In genomic region chr5:175921066-175921730, GRCh38 we compare ENCODE assay signal across 21 cellular contexts. TPM values are rescaled to one million over a fixed set of nuclear protein-coding genes. Genes with fewer than 3 reads are reported as not detected.
"Had no signal": no experiment of that assay in that cellular context is flagged by ENCODE, and none has a peak within 500 bp of the region (broad histone marks: within the 10 kb centered on the region; RNA-seq: fewer than 3 reads in every experiment).

No MANE protein-coding gene starts in this region.

- H3K36me3 ChIP-seq: ovary, transverse colon, vagina had no signal

- H3K27ac ChIP-seq: ovary, psoas muscle, transverse colon, vagina had no signal

- H3K27me3 Mint-ChIP-seq: activated CD4-positive, alpha-beta memory T cell treated with anti-CD3 and anti-CD28 coated beads for 36 hours; activated CD4-positive, alpha-beta T cell treated with anti-CD3 and anti-CD28 coated beads for 36 hours; activated T-cell treated with anti-CD3 and anti-CD28 coated beads, Interleukin-2, amount 50 U/mL, for 24 hours; stimulated activated naive CD8-positive, alpha-beta T cell treated with anti-CD3 and anti-CD28 coated beads, Interleukin-15, Interleukin-2, amounts not matched to agents 100 ng/mL and 50 ng/mL, for 24 hours had no signal

- H3K4me3 ChIP-seq: lung, ovary, psoas muscle, skin epidermis, transverse colon, vagina had no signal

- H3K4me1 ChIP-seq: psoas muscle, transverse colon, vagina had no signal

- DNase-seq: activated CD4-positive, alpha-beta memory T cell treated with anti-CD3 and anti-CD28 coated beads for 36 hours; activated CD4-positive, alpha-beta T cell treated with anti-CD3 and anti-CD28 coated beads for 36 hours; activated effector memory CD4-positive, alpha-beta T cell treated with Interleukin-2 at 50 U/mL for 16 hours; activated naive CD4-positive, alpha-beta T cell treated with anti-CD3 and anti-CD28 coated beads, Interleukin-2, amount 50 U/mL, for 16 hours; activated T-cell treated with anti-CD3 and anti-CD28 coated beads, Interleukin-2, amount 50 U/mL, for 24 hours; cerebellar nuclear complex; cortex of kidney; effector memory CD4-positive, alpha-beta T cell; kidney; ovary; psoas muscle; right cardiac atrium; transverse colon had no signal

- H3K27ac Mint-ChIP-seq: activated CD4-positive, alpha-beta memory T cell treated with anti-CD3 and anti-CD28 coated beads for 36 hours; activated CD4-positive, alpha-beta T cell treated with anti-CD3 and anti-CD28 coated beads for 36 hours; activated T-cell treated with anti-CD3 and anti-CD28 coated beads, Interleukin-2, amount 50 U/mL, for 24 hours; stimulated activated naive CD8-positive, alpha-beta T cell treated with anti-CD3 and anti-CD28 coated beads, Interleukin-15, Interleukin-2, amounts not matched to agents 100 ng/mL and 50 ng/mL, for 24 hours; T-helper 1 cell treated with Interleukin-12 subunit alpha and Interleukin-12 subunit beta and Interleukin-4 antibody, amounts not matched to agents 30 μg/mL and 1 μg/mL, for 36 hours had no signal

- ATAC-seq: activated CD4-positive, alpha-beta T cell treated with anti-CD3 and anti-CD28 coated beads for 36 hours; psoas muscle; right cardiac atrium had no signal

- H3K27me3 ChIP-seq: ovary, transverse colon, vagina had no signal

- H3K4me1 Mint-ChIP-seq: neural crest cell had no signal

- H3K9me3 Mint-ChIP-seq: activated CD4-positive, alpha-beta memory T cell treated with anti-CD3 and anti-CD28 coated beads for 36 hours; neural crest cell; stimulated activated naive CD8-positive, alpha-beta T cell treated with anti-CD3 and anti-CD28 coated beads, Interleukin-15, Interleukin-2, amounts not matched to agents 100 ng/mL and 50 ng/mL, for 24 hours; T-helper 1 cell treated with Interleukin-12 subunit alpha and Interleukin-12 subunit beta and Interleukin-4 antibody, amounts not matched to agents 30 μg/mL and 1 μg/mL, for 36 hours had no signal

- H3K9me3 ChIP-seq: ovary, psoas muscle, transverse colon, vagina had no signal

- H3K4me3 Mint-ChIP-seq: activated CD4-positive, alpha-beta memory T cell treated with anti-CD3 and anti-CD28 coated beads for 36 hours; activated CD4-positive, alpha-beta T cell treated with anti-CD3 and anti-CD28 coated beads for 36 hours; activated T-cell treated with anti-CD3 and anti-CD28 coated beads, Interleukin-2, amount 50 U/mL, for 24 hours; neural crest cell; stimulated activated naive CD8-positive, alpha-beta T cell treated with anti-CD3 and anti-CD28 coated beads, Interleukin-15, Interleukin-2, amounts not matched to agents 100 ng/mL and 50 ng/mL, for 24 hours; T-helper 1 cell treated with Interleukin-12 subunit alpha and Interleukin-12 subunit beta and Interleukin-4 antibody, amounts not matched to agents 30 μg/mL and 1 μg/mL, for 36 hours had no signal

RNA-seq across cellular contexts. Expression of gene CPLX2, which starts 49.8 kb away (rescaled TPM):
- total RNA-seq: activated CD4-positive, alpha-beta memory T cell treated with anti-CD3 and anti-CD28 coated beads for 36 hours; activated CD4-positive, alpha-beta T cell treated with anti-CD3 and anti-CD28 coated beads for 36 hours; bronchial epithelial cell; kidney; left lobe of liver had no signal
- polyA plus RNA-seq: ovary had no signal
